In the genomic region with DNA sequence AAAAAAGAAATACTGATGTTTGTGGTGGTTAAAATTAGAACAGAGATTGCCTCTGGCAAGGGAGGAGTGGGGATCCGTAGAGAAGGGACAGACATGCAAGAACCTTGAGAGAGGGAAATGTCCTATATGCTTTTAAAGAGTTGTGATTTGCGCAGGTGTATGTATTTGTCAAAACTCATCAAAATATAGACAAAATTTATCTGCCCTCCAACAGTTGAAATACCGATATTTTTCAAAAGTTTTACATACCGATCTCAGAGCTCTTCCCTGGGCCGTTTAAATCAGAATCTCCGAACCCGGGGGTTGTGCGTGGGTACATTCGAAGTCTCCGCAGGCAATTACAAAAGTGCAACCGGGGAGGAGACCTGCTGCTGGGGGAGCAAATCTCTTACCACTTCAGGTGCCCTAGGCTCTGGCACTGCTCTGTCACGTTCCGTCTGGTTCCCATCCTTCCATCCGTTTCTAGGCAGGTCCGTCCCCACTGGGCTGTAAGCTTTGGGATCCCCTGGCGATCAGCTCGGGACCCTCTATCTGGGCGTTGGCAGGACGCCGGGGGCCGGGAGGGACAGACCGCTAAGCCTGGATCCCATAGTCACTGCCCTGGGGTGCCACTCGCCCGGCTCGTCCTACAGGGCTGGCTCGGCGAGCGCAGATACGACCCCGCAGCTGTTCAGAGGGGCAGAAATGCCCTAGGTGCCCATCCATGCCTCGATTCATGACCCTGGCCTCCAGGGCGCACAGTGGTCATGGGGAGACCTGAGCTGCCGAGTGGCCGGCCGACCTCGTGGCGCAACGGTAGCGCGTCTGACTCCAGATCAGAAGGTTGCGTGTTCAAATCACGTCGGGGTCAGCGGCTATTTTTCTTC, we compare ENCODE assay signal across 8 cellular contexts. TPM values are rescaled to one million over a fixed set of nuclear protein-coding genes. Genes with fewer than 3 reads are reported as not detected.
DNase-seq lines count a peak whose midpoint lies in the region; ATAC-seq, FAIRE-seq and TF ChIP-seq lines count a peak whose summit lies in the region.

No MANE protein-coding gene starts in this region.

- POLR2A ChIA-PET in A549 (lab: Yijun Ruan, JAX) = interaction anchor here (0.6 to 4.0 kb wide), 10 partner anchors 9 to 686 kb away, joined by 3 to 45 read pairs (median 6); partner anchors contain the start of genes CTC1 and TMEM107
- POLR2A ChIA-PET in activated B cell treated with CpG ODN at 0.5 μM for 24 hours (lab: Charles Lee) = interaction anchor here (0.6 to 12.3 kb wide), 19 partner anchors 11 to 570 kb away, joined by 3 to 365 read pairs (median 5); partner anchors contain the start of genes AURKB, CTC1, HES7 and PFAS

- H3K4me1 Mint-ChIP-seq in activated B cell treated with CpG ODN at 0.5 μM for 24 hours = peaks cover 21% of the 10 kb centered on the region

- H3K27ac Mint-ChIP-seq in activated B cell treated with CpG ODN at 0.5 μM for 24 hours = no peak overlapping the region

- under 1% methylated on average over 36 of the region's 44 CpGs for WGBS in A549 (ENCODE audit: missing lambda C conversion rate)

- H3K27me3 Mint-ChIP-seq in activated B cell treated with CpG ODN at 0.5 μM for 24 hours = no peaks in the 10 kb centered on the region

- no peak overlapping the region for H3K4me3 Mint-ChIP-seq in activated B cell treated with CpG ODN at 0.5 μM for 24 hours

- H3K4me3 ChIP-seq in A549 (peak overlapping the region; percentile 59), kidney (ENCODE audit: low read length in 2 of 2) (peak overlapping the region; percentile 90 to 95)

- peak overlapping the region; percentile 75 to 94 for H3K27ac ChIP-seq in A549
- peak overlapping the region; percentile 89 to 99 for H3K27ac ChIP-seq in kidney (ENCODE audit: low read depth in 2 of 2, low read length in 2 of 2)

- H3K9ac ChIP-seq in kidney (ENCODE audit: low read length in 2 of 2) = peak overlapping the region; percentile 94 to 98

- ATAC-seq in A549 (peak; percentile 10 to 17; a peak in 5 of 6 replicates), GM18907 (IDR thresholded peaks at IDR 0.05; ENCODE audit: unreplicated experiment) (peak; percentile 28), activated B cell treated with CpG ODN at 0.5 μM for 24 hours (ENCODE audit: low read depth) (peak; percentile 10), HG02840 (IDR thresholded peaks at IDR 0.05; ENCODE audit: low FRiP score, unreplicated experiment) (no peak)

- FAIRE-seq in A549 (lab: Jason Lieb, UNC) (no peak), kidney (lab: Jason Lieb, UNC) (no peak)

- peak overlapping the region; percentile 90 for H3K4me2 ChIP-seq in A549

- TF ChIP-seq EP300 in A549 (IDR thresholded peaks at IDR 0.05) = no peak

- intact Hi-C loops in activated B cell treated with CpG ODN at 0.5 μM for 24 hours (cut with micrococcal nuclease) = loop anchor here (1.0 kb wide), 4 partner anchors 13 to 61 kb away; no protein-coding TSS in a partner anchor
- intact Hi-C loops in kidney (cut with DNase I) = loop anchor here (10.0 kb wide), 1 partner anchor 61 kb away; the partner anchor contains the start of gene HES7

- DNase-seq in A549 (ENCODE audit: low read depth in 1 of 2, low spot score in 1 of 2) = peak; percentile 77 to 88
- peak; percentile 68 for DNase-seq in NCI-H146 treated with DMSO at 0.1 percent for 48 hours (lab: John Stamatoyannopoulos, UW; ENCODE audit: unreplicated experiment)
- DNase-seq in activated B cell treated with CpG ODN at 0.5 μM for 24 hours = peak; percentile 96
- DNase-seq in central memory CD4-positive, alpha-beta T cell = peak; percentile 82
- peak; percentile 96 for DNase-seq in kidney
- DNase-seq in stimulated activated CD4-positive, alpha-beta T cell treated with anti-CD3 and anti-CD28 coated beads, Interleukin-12 subunit alpha, Interleukin-12 subunit beta, amount 100 ng/mL, for 48 hours (ENCODE audit: low read depth in 2 of 3, low spot score in 1 of 3) = peak; percentile 83 to 98 (median 88)

- TF ChIP-seq RAD21 in A549 (conservative IDR thresholded peaks at IDR 0.05 in 1 of 2, IDR thresholded peaks at IDR 0.05 in 1 of 2) = no peak

- TF ChIP-seq POLR2A in A549 (IDR thresholded peaks at IDR 0.05; ENCODE audit: low read length) = no peak

- H3K36me3 ChIP-seq in kidney (ENCODE audit: control insufficient read depth in 1 of 2, insufficient read depth in 2 of 2, low read length in 2 of 2) = no peaks in the 10 kb centered on the region

- no peaks in the 10 kb centered on the region for H3K9me3 ChIP-seq in A549
- H3K9me3 ChIP-seq in kidney (ENCODE audit: control insufficient read depth in 1 of 2, low read length in 2 of 2) = no peaks in the 10 kb centered on the region

- H3K36me3 Mint-ChIP-seq in activated B cell treated with CpG ODN at 0.5 μM for 24 hours (ENCODE audit: low read depth) = no peaks in the 10 kb centered on the region

- CTCF ChIA-PET in A549 (lab: Yijun Ruan, JAX) = interaction anchor here (0.6 to 11.3 kb wide), 13 partner anchors 9 to 148 kb away, joined by 3 to 164 read pairs (median 8); partner anchors contain the start of genes ALOXE3, AURKB and TMEM107
- CTCF ChIA-PET in activated B cell treated with CpG ODN at 0.5 μM for 24 hours (lab: Charles Lee) = interaction anchor here (1.1 to 3.3 kb wide), 4 partner anchors 9 to 66 kb away, joined by 4 to 20 read pairs (median 9); partner anchors contain the start of gene TMEM107

- H3K4me1 ChIP-seq in A549 = peaks cover 20% of the 10 kb centered on the region
- H3K4me1 ChIP-seq in kidney (ENCODE audit: control insufficient read depth in 1 of 2, insufficient read depth in 1 of 2, low read depth in 1 of 2, low read length in 2 of 2) = peaks cover 15 to 24% of the 10 kb centered on the region in 2 donors

- TF ChIP-seq CTCF in A549 (IDR thresholded peaks at IDR 0.05) = no peak
- no peak for TF ChIP-seq CTCF in activated B cell treated with CpG ODN at 0.5 μM for 24 hours (IDR thresholded peaks at IDR 0.05)
- no peak for TF ChIP-seq CTCF in kidney (IDR thresholded peaks at IDR 0.05; ENCODE audit: borderline replicate concordance, extremely low read depth, insufficient read depth)

- H3K9me3 Mint-ChIP-seq in activated B cell treated with CpG ODN at 0.5 μM for 24 hours = no peaks in the 10 kb centered on the region

TF ChIP-seq in A549, 52 proteins besides CTCF, POLR2A, EP300 and RAD21 (continues in another document):
- TF ChIP-seq FOSL2 (IDR thresholded peaks at IDR 0.05) (no peak), FOSL2 (CRISPR knock-in tag; IDR thresholded peaks at IDR 0.05) (no peak), RARB (CRISPR knock-in tag; IDR thresholded peaks at IDR 0.05) (no peak), NFE2L2 (conservative IDR thresholded peaks at IDR 0.05; ENCODE audit: low read length) (no peak), CBX2 (IDR thresholded peaks at IDR 0.05; ENCODE audit: borderline replicate concordance, low read depth) (no peak), EHF (CRISPR knock-in tag; IDR thresholded peaks at IDR 0.05) (no peak)
- TF ChIP-seq, protein P1, sequence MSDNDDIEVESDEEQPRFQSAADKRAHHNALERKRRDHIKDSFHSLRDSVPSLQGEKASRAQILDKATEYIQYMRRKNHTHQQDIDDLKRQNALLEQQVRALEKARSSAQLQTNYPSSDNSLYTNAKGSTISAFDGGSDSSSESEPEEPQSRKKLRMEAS (IDR thresholded peaks at IDR 0.05) = peak; percentile 82

RNA-seq across cellular contexts. Expression of gene BORCS6, which starts 4.2 kb away (rescaled TPM):
- polyA plus RNA-seq in A549 (2011; rRNA removed) (3.0 and 3.3 TPM in 2 replicates), A549 (2017; fragmentation: RNase III; extraction: RNeasy Plus Mini Kit Qiagen cat#74134 plus additional on column Dnase treatment) (4.1 to 6.6 TPM (median 6.1 TPM) in 3 replicates), kidney (ENCODE audit: insufficient read depth, low read depth, low replicate concordance) (15.4 TPM)
- polyA plus RNA-seq in A549 (2012; cell fraction: cytosol; rRNA removed) = 4.7 and 6.0 TPM in 2 replicates
- polyA plus RNA-seq in A549 (2012; cell fraction: nucleus; rRNA removed) = 5.1 and 6.7 TPM in 2 replicates
- 3.4 and 3.8 TPM in 2 replicates for polyA minus RNA-seq in A549 (2011; rRNA and poly(A)+ RNA removed)
- total RNA-seq in activated B cell treated with CpG ODN at 0.5 μM for 24 hours (12.3 and 12.8 TPM in 2 replicates), kidney (8.6 TPM)

RNA-seq across cellular contexts. Expression of gene TMEM107, which starts 9.6 kb away (rescaled TPM):
- polyA plus RNA-seq in A549 (2011; rRNA removed) (21.8 and 22.8 TPM in 2 replicates), A549 (2017; fragmentation: RNase III; extraction: RNeasy Plus Mini Kit Qiagen cat#74134 plus additional on column Dnase treatment) (16.0 to 19.2 TPM (median 17.0 TPM) in 3 replicates), kidney (ENCODE audit: insufficient read depth, low read depth, low replicate concordance) (24.6 TPM)
- polyA plus RNA-seq in A549 (2012; cell fraction: cytosol; rRNA removed) = 27.0 and 28.5 TPM in 2 replicates
- polyA plus RNA-seq in A549 (2012; cell fraction: nucleus; rRNA removed) = 17.3 and 18.3 TPM in 2 replicates
- 94.8 and 135 TPM in 2 replicates for polyA minus RNA-seq in A549 (2011; rRNA and poly(A)+ RNA removed)
- total RNA-seq in activated B cell treated with CpG ODN at 0.5 μM for 24 hours (17.3 and 20.9 TPM in 2 replicates), kidney (23.4 TPM)

RNA-seq across cellular contexts. Expression of gene VAMP2, which starts 23.1 kb away (rescaled TPM):
- 21.7 and 24.7 TPM in 2 replicates for polyA plus RNA-seq in A549 (2011; rRNA removed)
- 20.5 and 26.1 TPM in 2 replicates for polyA plus RNA-seq in A549 (2012; cell fraction: cytosol; rRNA removed)
- polyA plus RNA-seq in A549 (2012; cell fraction: nucleus; rRNA removed) = 23.5 and 36.3 TPM in 2 replicates
- 19.2 to 23.3 TPM (median 19.3 TPM) in 3 replicates for polyA plus RNA-seq in A549 (2017; fragmentation: RNase III; extraction: RNeasy Plus Mini Kit Qiagen cat#74134 plus additional on column Dnase treatment)
- polyA minus RNA-seq in A549 (2011; rRNA and poly(A)+ RNA removed) = 8.5 and 9.5 TPM in 2 replicates
- 82.0 and 97.7 TPM in 2 replicates for total RNA-seq in activated B cell treated with CpG ODN at 0.5 μM for 24 hours
- total RNA-seq in kidney = 107 TPM
- polyA plus RNA-seq in kidney (ENCODE audit: insufficient read depth, low read depth, low replicate concordance) = 124 TPM

RNA-seq across cellular contexts. Expression of gene AURKB, which starts 24.6 kb away (rescaled TPM):
- 51.0 and 59.5 TPM in 2 replicates for polyA plus RNA-seq in A549 (2011; rRNA removed)
- polyA plus RNA-seq in A549 (2012; cell fraction: cytosol; rRNA removed) = 161 and 188 TPM in 2 replicates
- 627 and 727 TPM in 2 replicates for polyA plus RNA-seq in A549 (2012; cell fraction: nucleus; rRNA removed)
- polyA plus RNA-seq in A549 (2017; fragmentation: RNase III; extraction: RNeasy Plus Mini Kit Qiagen cat#74134 plus additional on column Dnase treatment) = 124 to 137 TPM (median 130 TPM) in 3 replicates
- polyA minus RNA-seq in A549 (2011; rRNA and poly(A)+ RNA removed) = 58.8 and 80.3 TPM in 2 replicates
- total RNA-seq in activated B cell treated with CpG ODN at 0.5 μM for 24 hours = 1.7 and 3.0 TPM in 2 replicates
- total RNA-seq in kidney = 2.8 TPM
- polyA plus RNA-seq in kidney (ENCODE audit: insufficient read depth, low read depth, low replicate concordance) = 0.43 TPM

RNA-seq across cellular contexts. Expression of gene PER1, which starts 33.6 kb away (rescaled TPM):
- polyA plus RNA-seq in A549 (2011; rRNA removed) (5.5 and 5.6 TPM in 2 replicates), A549 (2017; fragmentation: RNase III; extraction: RNeasy Plus Mini Kit Qiagen cat#74134 plus additional on column Dnase treatment) (6.8 to 8.7 TPM (median 8.4 TPM) in 3 replicates), kidney (ENCODE audit: insufficient read depth, low read depth, low replicate concordance) (25.2 TPM)
- 7.4 and 10.9 TPM in 2 replicates for polyA plus RNA-seq in A549 (2012; cell fraction: cytosol; rRNA removed)
- polyA plus RNA-seq in A549 (2012; cell fraction: nucleus; rRNA removed) = 53.8 and 57.6 TPM in 2 replicates
- 13.7 and 34.7 TPM in 2 replicates for polyA minus RNA-seq in A549 (2011; rRNA and poly(A)+ RNA removed)
- total RNA-seq in activated B cell treated with CpG ODN at 0.5 μM for 24 hours (40.7 and 45.0 TPM in 2 replicates), kidney (161 TPM)
